Comparison of ENCODE assay signal across 1 cellular context in genomic region chr17:27381007-27381501, GRCh38.
TF ChIP-seq lines count a peak whose summit lies in the region.

No MANE protein-coding gene starts in this region.

TF ChIP-seq in K562, 482 proteins besides CTCF, POLR2A, EP300 and RAD21 (continued from another document and continues in another):
- peak; percentile 97 for TF ChIP-seq ZNF592 (IDR thresholded peaks at IDR 0.05)
- TF ChIP-seq ZKSCAN1 (IDR thresholded peaks at IDR 0.05; ENCODE audit: low read depth, low read length) = peak; percentile 58; the same call in 1 of the 2 replicates
- no peak for TF ChIP-seq ZNF668 (CRISPR knock-in tag; IDR thresholded peaks at IDR 0.05)
- no peak for TF ChIP-seq MAFF (IDR thresholded peaks at IDR 0.05; ENCODE audit: low read length)
- TF ChIP-seq ZBTB49 (CRISPR knock-in tag; IDR thresholded peaks at IDR 0.05; ENCODE audit: borderline replicate concordance) = no peak
- TF ChIP-seq USF2 (CRISPR knock-in tag; IDR thresholded peaks at IDR 0.05) = no peak
- no peak for TF ChIP-seq MIER1 (IDR thresholded peaks at IDR 0.05; ENCODE audit: low read depth)
- TF ChIP-seq TFAP4 (CRISPR knock-in tag; IDR thresholded peaks at IDR 0.05; ENCODE audit: borderline replicate concordance) = peak; percentile 71
- no peak for TF ChIP-seq FOXK1 (CRISPR knock-in tag; IDR thresholded peaks at IDR 0.05; ENCODE audit: borderline replicate concordance)
- peak; percentile 71; the same call in 1 of the 2 replicates for TF ChIP-seq LEF1 (IDR thresholded peaks at IDR 0.05)
- no peak for TF ChIP-seq ZNF778 (CRISPR knock-in tag; IDR thresholded peaks at IDR 0.05)
- TF ChIP-seq NR0B1 (IDR thresholded peaks at IDR 0.05; ENCODE audit: partially characterized antibody) = no peak
- TF ChIP-seq THRA (IDR thresholded peaks at IDR 0.05) = no peak
- TF ChIP-seq MEF2D (tag; conservative IDR thresholded peaks at IDR 0.05; ENCODE audit: low read depth) = no peak
- no peak for TF ChIP-seq EZH2 (IDR thresholded peaks at IDR 0.05; ENCODE audit: borderline replicate concordance, low read depth, low read length)
- no peak for TF ChIP-seq CSDE1 (IDR thresholded peaks at IDR 0.05)
- peak; percentile 69; the same call in 1 of the 2 replicates for TF ChIP-seq EP400 (IDR thresholded peaks at IDR 0.05)
- TF ChIP-seq RBM14 (IDR thresholded peaks at IDR 0.05; ENCODE audit: borderline replicate concordance, insufficient read depth, low read depth, low read length) = 0 out of 2 replicates have a peak, but pooled peaks have one; percentile 69
- TF ChIP-seq TEAD4 (IDR thresholded peaks at IDR 0.05; ENCODE audit: low read length) = peak; percentile 51
- TF ChIP-seq TEAD4 (CRISPR knock-in tag; IDR thresholded peaks at IDR 0.05; ENCODE audit: borderline replicate concordance) = no peak
- 0 out of 2 replicates have a peak, but pooled peaks have one; percentile 36 for TF ChIP-seq TAF15 (IDR thresholded peaks at IDR 0.05; ENCODE audit: low read depth, low read length)
- peak; percentile 82; the same call in 1 of the 2 replicates for TF ChIP-seq JUN (IDR thresholded peaks at IDR 0.05; ENCODE audit: borderline replicate concordance, low read depth, low read length)
- no peak for TF ChIP-seq JUN (CRISPR knock-in tag; IDR thresholded peaks at IDR 0.05; ENCODE audit: borderline replicate concordance)
- TF ChIP-seq PRPF4 (IDR thresholded peaks at IDR 0.05; ENCODE audit: insufficient read depth, low read depth, low read length, poor library complexity, severe bottlenecking) = no peak
- no peak for TF ChIP-seq ZNF551 (CRISPR knock-in tag; IDR thresholded peaks at IDR 0.05)
- no peak for TF ChIP-seq BRD9 (IDR thresholded peaks at IDR 0.05; ENCODE audit: low read depth, partially characterized antibody)
- TF ChIP-seq ZBTB7A (IDR thresholded peaks at IDR 0.05; ENCODE audit: borderline replicate concordance, control insufficient read depth, low read depth, low read length) = peak; percentile 91
- TF ChIP-seq NR2C1 (IDR thresholded peaks at IDR 0.05) = peak; percentile 45; the same call in 1 of the 2 replicates
- TF ChIP-seq NR2C1 (tag; IDR thresholded peaks at IDR 0.05) = peak; percentile 37; the same call in 1 of the 2 replicates
- no peak for TF ChIP-seq ZNF232 (CRISPR knock-in tag; IDR thresholded peaks at IDR 0.05)
- TF ChIP-seq PPARD (CRISPR knock-in tag; IDR thresholded peaks at IDR 0.05) = no peak
- no peak for TF ChIP-seq ZNF717 (CRISPR knock-in tag; IDR thresholded peaks at IDR 0.05)
- TF ChIP-seq THRAP3 (IDR thresholded peaks at IDR 0.05; ENCODE audit: borderline replicate concordance) = no peak
- TF ChIP-seq RUNX1 (IDR thresholded peaks at IDR 0.05; ENCODE audit: low read depth) = peak; percentile 80; the same call in 1 of the 2 replicates
- TF ChIP-seq E2F8 (IDR thresholded peaks at IDR 0.05; ENCODE audit: low read depth, partially characterized antibody) = peak; percentile 57
- 0 out of 4 replicates have a peak, but pooled peaks of 1 of the 2 experiments have one; percentile 8 for TF ChIP-seq NRF1 (conservative IDR thresholded peaks at IDR 0.05 in 1 of 2, IDR thresholded peaks at IDR 0.05 in 1 of 2)
- TF ChIP-seq PTRF (tag; IDR thresholded peaks at IDR 0.05) = no peak
- no peak for TF ChIP-seq LARP7 (IDR thresholded peaks at IDR 0.05)
- TF ChIP-seq E2F6 (IDR thresholded peaks at IDR 0.05; ENCODE audit: borderline replicate concordance in 1 of 2, extremely low read depth in 1 of 2, insufficient read depth in 1 of 2, insufficient read length in 1 of 2, low read depth in 1 of 2, low read length in 1 of 2, poor library complexity in 1 of 2, severe bottlenecking in 1 of 2) = peak; percentile 13 to 26
- no peak for TF ChIP-seq USF1 (CRISPR knock-in tag; IDR thresholded peaks at IDR 0.05)
- peak; percentile 92 for TF ChIP-seq CTBP1 (IDR thresholded peaks at IDR 0.05; ENCODE audit: borderline replicate concordance)
- TF ChIP-seq RBFOX2 (IDR thresholded peaks at IDR 0.05; ENCODE audit: low read depth, low read length) = peak; percentile 72
- TF ChIP-seq MTF1 (CRISPR knock-in tag; IDR thresholded peaks at IDR 0.05; ENCODE audit: borderline replicate concordance) = no peak
- peak; percentile 34 for TF ChIP-seq HDAC3 (IDR thresholded peaks at IDR 0.05; ENCODE audit: borderline replicate concordance, partially characterized antibody)
